In the genomic region with DNA sequence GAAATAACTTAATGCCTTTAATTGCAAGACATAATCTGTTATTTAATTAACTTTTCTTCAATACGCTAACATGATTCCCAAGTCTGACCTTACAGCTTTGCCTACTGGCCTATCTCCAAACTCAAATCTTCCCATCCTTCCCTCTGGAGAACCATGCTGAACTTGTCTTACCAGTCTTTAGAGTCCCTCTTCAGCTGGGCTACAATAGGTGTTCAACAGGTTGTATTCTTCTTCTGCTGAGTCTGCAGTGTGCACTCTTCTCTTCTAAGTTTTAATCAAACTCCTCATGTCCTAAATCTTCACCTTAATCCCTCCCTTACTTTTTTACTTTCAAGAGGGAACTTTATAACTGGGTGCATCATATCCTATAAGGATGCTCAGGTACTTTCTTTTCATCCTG, we compare ENCODE assay signal across 16 cellular contexts.
A peak's percentile ranks its signal among the peaks of the same experiment; 100 is the strongest.
DNase-seq lines count a peak whose midpoint lies in the region; TF ChIP-seq lines count a peak whose summit lies in the region.
"Had no signal": no experiment of that assay in that cellular context is flagged by ENCODE, and none has a peak within 500 bp of the region (broad histone marks: within the 10 kb centered on the region; RNA-seq: fewer than 3 reads in every experiment).

No MANE protein-coding gene starts in this region.

- DNase-seq in DMS53 (lab: John Stamatoyannopoulos, UW) (peak; percentile 24), DMS53 treated with DMSO at 0.1 percent for 48 hours (lab: John Stamatoyannopoulos, UW; ENCODE audit: unreplicated experiment) (no peak), epithelial cell of esophagus (ENCODE audit: low read depth) (peak; percentile 45), DMS79 (lab: John Stamatoyannopoulos, UW) (no peak), hepatic stellate cell (ENCODE audit: low spot score) (no peak)
- DNase-seq: Caco-2; CD4-positive, CD25-positive, alpha-beta regulatory T cell; CD8-positive, alpha-beta T cell; DMS153; DND-41; GOT3 had no signal

- no peak overlapping the region for H3K4me3 ChIP-seq in HEK293 (ENCODE audit: low read depth, low read length)
- H3K4me3 ChIP-seq in epithelial cell of esophagus (ENCODE audit: low read length) = no peak overlapping the region
- H3K4me3 ChIP-seq: BLaER1, HAP-1 had no signal

- H3K9me3 ChIP-seq in HEK293 (ENCODE audit: control insufficient read depth, insufficient read depth, low read depth, low read length) = no peaks in the 10 kb centered on the region
- H3K9me3 ChIP-seq: BLaER1, Caco-2, HAP-1 had no signal

- CTCF ChIA-PET in HEK293 (lab: Yijun Ruan, JAX) = interaction anchor here (1.0 to 1.6 kb wide), 2 partner anchors 10 to 12 kb away, joined by 3 read pairs; no protein-coding TSS in a partner anchor

- H3K4me1 ChIP-seq in HEK293 (ENCODE audit: control insufficient read depth, insufficient read depth, low read length) = no peaks in the 10 kb centered on the region
- H3K4me1 ChIP-seq: Caco-2, HAP-1 had no signal

- TF ChIP-seq CTCF in HEK293 (tag by site-specific recombination; IDR thresholded peaks at IDR 0.05) (no peak), epithelial cell of esophagus (IDR thresholded peaks at IDR 0.05; ENCODE audit: insufficient read depth, low read depth, low read length, missing control alignments) (no peak)

- H3K36me3 ChIP-seq in HEK293 (ENCODE audit: control insufficient read depth in 2 of 2, insufficient read depth in 1 of 2, low read length in 2 of 2) = no peaks in the 10 kb centered on the region
- H3K36me3 ChIP-seq: BLaER1, HAP-1 had no signal

- no peak overlapping the region for H3K27ac ChIP-seq in HEK293 (ENCODE audit: extremely low read depth, low read depth, low read length)
- H3K27ac ChIP-seq: 22Rv1, BLaER1, C4-2B had no signal

- POLR2A ChIA-PET in HEK293 (lab: Yijun Ruan, JAX) = no interaction called here

TF ChIP-seq in HEK293, 187 proteins besides CTCF, POLR2A, EP300 and RAD21:
- TF ChIP-seq ZNF777 (tag by site-specific recombination; IDR thresholded peaks at IDR 0.05; ENCODE audit: borderline replicate concordance) (no peak), ZEB2 (tag by site-specific recombination; IDR thresholded peaks at IDR 0.05) (no peak), ZNF473 (tag by site-specific recombination; IDR thresholded peaks at IDR 0.05) (no peak), ZNF140 (tag by site-specific recombination; IDR thresholded peaks at IDR 0.05) (no peak), ZNF404 (tag by site-specific recombination; IDR thresholded peaks at IDR 0.05) (no peak), ZNF146 (tag by site-specific recombination; IDR thresholded peaks at IDR 0.05) (no peak), ZNF621 (tag by site-specific recombination; IDR thresholded peaks at IDR 0.05) (no peak), SCRT1 (tag by site-specific recombination; IDR thresholded peaks at IDR 0.05; ENCODE audit: borderline replicate concordance) (0 out of 2 replicates have a peak, but pooled peaks have one; percentile 26), ZNF654 (tag by site-specific recombination; IDR thresholded peaks at IDR 0.05; ENCODE audit: low read depth) (no peak), ZNF19 (tag by site-specific recombination; IDR thresholded peaks at IDR 0.05; ENCODE audit: low read depth) (no peak), MEIS1 (CRISPR knock-in tag; IDR thresholded peaks at IDR 0.05; ENCODE audit: borderline replicate concordance) (no peak), SCRT2 (tag by site-specific recombination; IDR thresholded peaks at IDR 0.05) (peak; percentile 51)
- TF ChIP-seq, protein P1, sequence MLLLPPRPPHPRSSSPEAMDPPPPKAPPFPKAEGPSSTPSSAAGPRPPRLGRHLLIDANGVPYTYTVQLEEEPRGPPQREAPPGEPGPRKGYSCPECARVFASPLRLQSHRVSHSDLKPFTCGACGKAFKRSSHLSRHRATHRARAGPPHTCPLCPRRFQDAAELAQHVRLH (tag by site-specific recombination; IDR thresholded peaks at IDR 0.05) = no peak
- TF ChIP-seq, protein P2, sequence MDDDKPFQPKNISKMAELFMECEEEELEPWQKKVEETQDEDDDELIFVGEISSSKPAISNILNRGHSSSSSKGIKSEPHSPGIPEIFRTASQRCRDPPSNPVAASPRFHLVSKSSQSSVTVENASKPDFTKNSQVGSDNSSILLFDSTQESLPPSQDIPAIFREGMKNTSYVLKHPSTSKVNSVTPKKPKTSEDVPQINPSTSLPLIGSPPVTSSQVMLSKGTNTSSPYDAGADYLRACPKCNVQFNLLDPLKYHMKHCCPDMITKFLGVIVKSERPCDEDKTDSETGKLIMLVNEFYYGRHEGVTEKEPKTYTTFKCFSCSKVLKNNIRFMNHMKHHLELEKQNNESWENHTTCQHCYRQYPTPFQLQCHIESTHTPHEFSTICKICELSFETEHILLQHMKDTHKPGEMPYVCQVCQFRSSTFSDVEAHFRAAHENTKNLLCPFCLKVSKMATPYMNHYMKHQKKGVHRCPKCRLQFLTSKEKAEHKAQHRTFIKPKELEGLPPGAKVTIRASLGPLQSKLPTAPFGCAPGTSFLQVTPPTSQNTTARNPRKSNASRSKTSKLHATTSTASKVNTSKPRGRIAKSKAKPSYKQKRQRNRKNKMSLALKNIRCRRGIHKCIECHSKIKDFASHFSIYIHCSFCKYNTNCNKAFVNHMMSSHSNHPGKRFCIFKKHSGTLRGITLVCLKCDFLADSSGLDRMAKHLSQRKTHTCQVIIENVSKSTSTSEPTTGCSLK (tag by site-specific recombination; IDR thresholded peaks at IDR 0.05) = no peak
TF ChIP-seq in HEK293: peak in this region for 2.

Comparison
In these comparisons a context has a peak if more than half of its experiments do, and no peak if none do; other contexts are left out.
1. DNase-seq: peak in DMS53 (single experiment) and epithelial cell of esophagus (single experiment); none in DMS53 treated with DMSO at 0.1 percent for 48 hours (single experiment), DMS79 (single experiment) and hepatic stellate cell (single experiment).